9 cellular contexts compared by ENCODE assay signal in the genomic region with DNA sequence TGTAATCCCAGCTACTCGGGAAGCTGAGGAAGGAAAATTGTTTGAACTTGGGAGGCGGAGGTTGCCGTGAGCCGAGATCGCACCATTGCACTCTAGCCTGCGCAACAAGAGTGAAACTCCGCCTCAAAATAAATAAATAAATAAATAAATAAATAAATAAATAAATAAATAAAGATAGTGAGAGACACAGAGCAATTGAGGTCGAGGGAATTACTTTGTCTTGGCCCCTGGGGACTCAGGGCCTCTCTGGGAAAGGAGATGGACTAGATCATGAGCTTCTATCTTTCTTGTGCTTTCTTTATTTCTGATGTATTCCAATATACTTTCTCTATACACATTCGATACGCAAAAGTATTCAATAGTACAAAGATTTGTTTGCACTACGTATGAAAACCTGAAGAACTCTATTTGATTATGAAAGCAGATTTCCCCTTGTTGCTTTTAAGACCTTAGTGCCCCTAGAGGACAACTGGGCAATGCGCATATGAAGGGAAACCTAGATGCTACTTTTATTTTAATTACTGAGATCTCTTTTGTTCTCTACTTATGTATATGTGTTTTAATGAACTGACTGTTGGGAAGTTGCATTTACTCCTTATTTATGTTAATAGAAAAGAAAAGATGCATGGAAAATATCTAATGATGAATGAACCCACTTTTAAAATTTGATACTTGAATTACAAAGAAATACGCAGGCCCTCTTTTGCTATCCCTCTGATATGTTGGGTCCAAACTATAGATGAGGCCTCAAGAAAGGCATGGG. TPM values are rescaled to one million over a fixed set of nuclear protein-coding genes. Genes with fewer than 3 reads are reported as not detected.
DNase-seq lines count a peak whose midpoint lies in the region; ATAC-seq and TF ChIP-seq lines count a peak whose summit lies in the region.
"Had no signal": no experiment of that assay in that cellular context is flagged by ENCODE, and none has a peak within 500 bp of the region (broad histone marks: within the 10 kb centered on the region; RNA-seq: fewer than 3 reads in every experiment).

No MANE protein-coding gene starts in this region.

- 74% methylated on average over 13 of the region's 13 CpGs for WGBS in mammary epithelial cell (ENCODE audit: low coverage, missing lambda C conversion rate)
- WGBS in liver = 43% methylated on average over 13 of the region's 13 CpGs

- H3K79me2 ChIP-seq in mammary epithelial cell (ENCODE audit: insufficient read depth, low read length) = no peaks in the 10 kb centered on the region

- H3K4me2 ChIP-seq in mammary epithelial cell (ENCODE audit: insufficient read depth, low read depth, low read length) = peak overlapping the region; percentile 21
- H3K4me2 ChIP-seq: BLaER1 treated with 17β-estradiol and CSF1 and Interleukin-3, amounts not matched to agents 10 nM and 100 nM had no signal

- H3K9me3 ChIP-seq in Panc1 (ENCODE audit: control insufficient read depth, insufficient read depth, low read depth, low read length) = no peaks in the 10 kb centered on the region
- no peaks in the 10 kb centered on the region for H3K9me3 ChIP-seq in mammary epithelial cell (replicated peaks; ENCODE audit: insufficient read depth, low read length)
- no peaks in the 10 kb centered on the region for H3K9me3 ChIP-seq in liver (ENCODE audit: control insufficient read depth in 4 of 4, low read length in 3 of 4)
- H3K9me3 ChIP-seq: BLaER1 treated with 17β-estradiol and CSF1 and Interleukin-3, amounts not matched to agents 10 nM and 100 nM had no signal

- H2AFZ ChIP-seq in mammary epithelial cell (ENCODE audit: low read depth, low read length) = no peak overlapping the region

- dilution Hi-C loops in mammary epithelial cell (cut with HindIII; ENCODE audit: low sequenced_read_pairs) = no loop called here

- in situ Hi-C loops in Panc1 (cut with HindIII; ENCODE audit: low pct_unique_long_range_greater_than_20kb, low sequenced_read_pairs) (no loop called here), mammary epithelial cell (cut with MboI; ENCODE audit: low sequenced_read_pairs in 2 of 2) (loop anchor here in 1 of 2 donors (25.0 kb wide), 1 partner anchor 301 kb away; no protein-coding TSS in a partner anchor)

- peak; percentile 87 for ATAC-seq in GM19043 (IDR thresholded peaks at IDR 0.05; ENCODE audit: low read depth, unreplicated experiment)
- peak; percentile 94 for ATAC-seq in HG03175 (IDR thresholded peaks at IDR 0.05; ENCODE audit: unreplicated experiment)
- ATAC-seq in Panc1 = peak; percentile 63; the same call in 1 of the 2 replicates

- H4K20me1 ChIP-seq in mammary epithelial cell (ENCODE audit: insufficient read depth, low read length) = no peaks in the 10 kb centered on the region
- H4K20me1 ChIP-seq: BLaER1 treated with 17β-estradiol and CSF1 and Interleukin-3, amounts not matched to agents 10 nM and 100 nM had no signal

- CTCF ChIA-PET in Panc1 (lab: Charles Lee) = no interaction called here
- CTCF ChIA-PET in mammary epithelial cell (lab: Charles Lee; ENCODE audit: low non-redundant PET) = interaction anchor here (0.5 kb wide), 1 partner anchor 18 kb away, joined by 3 read pairs; no protein-coding TSS in a partner anchor

- H3K4me1 ChIP-seq in Panc1 (ENCODE audit: control insufficient read depth, insufficient read depth, low read length) (no peaks in the 10 kb centered on the region), mammary epithelial cell (ENCODE audit: insufficient read depth, low read length) (no peaks in the 10 kb centered on the region), liver (ENCODE audit: control insufficient read depth in 4 of 4, insufficient read depth in 4 of 4, low read length in 3 of 4) (peaks cover 0 to 9% (median 3%) of the 10 kb centered on the region in 4 donors)
- H3K4me1 ChIP-seq: BLaER1 treated with 17β-estradiol and CSF1 and Interleukin-3, amounts not matched to agents 10 nM and 100 nM had no signal

- peak; percentile 89 to 90 for TF ChIP-seq RAD21 in liver (IDR thresholded peaks at IDR 0.05)

- H3K27ac ChIP-seq in Panc1 (ENCODE audit: low read length) (no peak overlapping the region), mammary epithelial cell (ENCODE audit: insufficient read depth, low read depth, low read length) (no peak overlapping the region), liver (ENCODE audit: low read depth in 1 of 2, low read length in 2 of 2) (peak overlapping the region; percentile 46 to 70)
- H3K27ac ChIP-seq: BLaER1 treated with 17β-estradiol and CSF1 and Interleukin-3, amounts not matched to agents 10 nM and 100 nM had no signal

- no peak overlapping the region for H3K4me3 ChIP-seq in Panc1 (ENCODE audit: low read depth in 2 of 2, low read length in 2 of 2)
- H3K4me3 ChIP-seq in mammary epithelial cell (replicated peaks in 1 of 3; ENCODE audit: insufficient read depth in 1 of 3, low read depth in 2 of 3, low read length in 3 of 3) = no peak overlapping the region
- peak overlapping the region in 2 of 3 donors; percentile 26 to 36 for H3K4me3 ChIP-seq in liver (ENCODE audit: low read depth in 1 of 3, low read length in 3 of 3)
- H3K4me3 ChIP-seq: BLaER1 treated with 17β-estradiol and CSF1 and Interleukin-3, amounts not matched to agents 10 nM and 100 nM had no signal

- POLR2A ChIA-PET in Panc1 (lab: Charles Lee) = no interaction called here

- intact Hi-C loops in Panc1 (cut with micrococcal nuclease; ENCODE audit: unreplicated experiment) (no loop called here), mammary epithelial cell (cut with micrococcal nuclease) (loop anchor here (1.0 kb wide), 2 partner anchors 161 to 206 kb away; no protein-coding TSS in a partner anchor)

- H3K9ac ChIP-seq in mammary epithelial cell (ENCODE audit: insufficient read depth, low read length) = no peak overlapping the region
- H3K9ac ChIP-seq in liver (ENCODE audit: low read depth in 1 of 2, low read length in 2 of 2) = peak overlapping the region in 1 of 2 donors; percentile 72
- H3K9ac ChIP-seq: BLaER1 treated with 17β-estradiol and CSF1 and Interleukin-3, amounts not matched to agents 10 nM and 100 nM had no signal

- TF ChIP-seq CTCF in Panc1 (IDR thresholded peaks at IDR 0.05) (peak; percentile 67; the same call in 1 of the 2 replicates), mammary epithelial cell (conservative IDR thresholded peaks at IDR 0.05 in 1 of 2, IDR thresholded peaks at IDR 0.05 in 1 of 2; ENCODE audit: extremely low read depth in 1 of 2, insufficient read depth in 1 of 2, low read depth in 1 of 2, low read length in 2 of 2) (peak; percentile 81 to 93), liver (IDR thresholded peaks at IDR 0.05; ENCODE audit: low read depth, low read length, missing input control) (peak; percentile 85)

- DNase-seq in NCI-H1092 treated with DMSO at 0.1 percent for 48 hours (lab: John Stamatoyannopoulos, UW) = peak; percentile 41
- no peak for DNase-seq in NCI-H1092 (lab: John Stamatoyannopoulos, UW)
- no peak for DNase-seq in Panc1 (ENCODE audit: low read depth, low spot score)
- DNase-seq in mammary epithelial cell = peak; percentile 32
- no peak for DNase-seq in NCI-H345 treated with DMSO at 0.1 percent for 48 hours (lab: John Stamatoyannopoulos, UW; ENCODE audit: unreplicated experiment)

- no peaks in the 10 kb centered on the region for H3K27me3 ChIP-seq in Panc1 (ENCODE audit: control insufficient read depth, insufficient read depth, low read length)
- H3K27me3 ChIP-seq in mammary epithelial cell (ENCODE audit: insufficient read depth, low read length) = no peaks in the 10 kb centered on the region
- H3K27me3 ChIP-seq in liver (ENCODE audit: control insufficient read depth in 4 of 4, insufficient read depth in 4 of 4, low read length in 3 of 4) = no peaks in the 10 kb centered on the region

- BruUV-seq in Panc1 (replicated peaks; lab: Mats Ljungman, UMichigan) = no TSS peak
- no TSS peak for BruUV-seq in mammary epithelial cell (replicated peaks; lab: Mats Ljungman, UMichigan)

- no peaks in the 10 kb centered on the region for H3K36me3 ChIP-seq in Panc1 (ENCODE audit: control insufficient read depth, insufficient read depth, low read length)
- H3K36me3 ChIP-seq in mammary epithelial cell (ENCODE audit: insufficient read depth, low read length) = no peaks in the 10 kb centered on the region
- no peaks in the 10 kb centered on the region for H3K36me3 ChIP-seq in liver (ENCODE audit: control insufficient read depth in 4 of 4, insufficient read depth in 3 of 4, low read depth in 1 of 4, low read length in 3 of 4)
- H3K36me3 ChIP-seq: BLaER1 treated with 17β-estradiol and CSF1 and Interleukin-3, amounts not matched to agents 10 nM and 100 nM had no signal

TF ChIP-seq in liver, 16 proteins besides CTCF, POLR2A, EP300 and RAD21:
- TF ChIP-seq RXRA (IDR thresholded peaks at IDR 0.05) = peak; percentile 25 to 49
- no peak for TF ChIP-seq HNF4G (IDR thresholded peaks at IDR 0.05)
- peak; percentile 33 to 42 for TF ChIP-seq HNF4A (conservative IDR thresholded peaks at IDR 0.05)
- TF ChIP-seq FOXA1 (IDR thresholded peaks at IDR 0.05) = no peak

RNA-seq across cellular contexts. Expression of a gene that starts 12.8 kb away (rescaled TPM):
- total RNA-seq in Panc1 (2021; ENCODE audit: unreplicated experiment) (0.54 TPM), mammary epithelial cell (10 to 100 TPM; 18.7 to 49.0 TPM), liver (10 to 100 TPM; 36.4 to 38.6 TPM)
- 0.84 TPM for polyA plus RNA-seq in Panc1 (2012; ENCODE audit: insufficient read length)
- polyA plus RNA-seq in mammary epithelial cell (61.6 TPM), liver (10 to 100 TPM; 19.5 to 38.8 TPM)
- 34.7 TPM for polyA minus RNA-seq in mammary epithelial cell

Comparison
In these comparisons a context has a peak if more than half of its experiments do, and no peak if none do; other contexts are left out.
1. DNase-seq: peak in NCI-H1092 treated with DMSO at 0.1 percent for 48 hours (single experiment) and mammary epithelial cell (single experiment); none in NCI-H1092 (single experiment), Panc1 (single experiment) and NCI-H345 treated with DMSO at 0.1 percent for 48 hours (single experiment).
2. H3K27ac ChIP-seq: peak in liver (2 of 2); none in Panc1 (single experiment) and mammary epithelial cell (single experiment).
3. H3K4me3 ChIP-seq: peak in liver (2 of 3); none in Panc1 (0 of 2) and mammary epithelial cell (0 of 3).
4. RNA of a gene that starts 12.8 kb away (total RNA-seq): 18.7 to 49.0 TPM in mammary epithelial cell and 36.4 to 38.6 TPM in liver; 0.54 TPM in Panc1 (single experiment); every median in the first group is over 10 times any median in the second.
5. Peak in every context shown above with its lines, with median percentiles within 50 percentile points of each other: ATAC-seq and CTCF ChIP-seq.